ENCODE assay signal across 1 cellular context in the genomic region with DNA sequence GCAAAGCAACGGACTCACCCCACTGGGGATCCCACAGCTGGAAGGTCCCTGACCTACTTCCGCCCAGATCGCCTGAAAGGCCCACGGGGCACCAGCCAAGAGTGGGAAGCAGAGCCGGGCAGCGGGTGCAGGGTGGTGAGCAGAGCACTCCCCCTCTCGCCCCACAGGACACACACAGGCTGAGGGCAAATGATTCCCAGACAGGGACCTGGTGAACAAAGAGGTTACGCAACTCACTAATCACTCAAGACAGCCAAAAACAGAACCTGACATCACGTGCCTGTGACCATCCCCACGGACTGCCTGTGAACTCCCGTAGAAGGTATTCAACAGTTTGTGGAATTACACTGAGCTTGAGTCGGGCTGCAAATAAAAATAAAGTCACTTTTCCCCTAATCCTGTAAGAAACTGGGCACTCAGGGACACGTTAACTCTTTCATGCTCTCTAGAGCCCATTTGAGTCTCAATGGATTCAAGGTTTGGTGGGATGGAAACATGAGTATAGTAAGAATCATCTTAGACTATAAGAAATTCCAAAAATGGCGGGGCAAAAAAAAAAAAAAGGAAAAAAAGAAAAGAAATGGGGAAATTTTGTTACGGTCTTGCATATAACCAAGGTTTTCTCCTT.
A peak's percentile ranks its signal among the peaks of the same experiment; 100 is the strongest.
TF ChIP-seq lines count a peak whose summit lies in the region.

No MANE protein-coding gene starts in this region.

TF ChIP-seq in HepG2, 621 proteins besides CTCF, POLR2A, EP300 and RAD21 (continued from another document and continues in another):
- TF ChIP-seq, protein P1, sequence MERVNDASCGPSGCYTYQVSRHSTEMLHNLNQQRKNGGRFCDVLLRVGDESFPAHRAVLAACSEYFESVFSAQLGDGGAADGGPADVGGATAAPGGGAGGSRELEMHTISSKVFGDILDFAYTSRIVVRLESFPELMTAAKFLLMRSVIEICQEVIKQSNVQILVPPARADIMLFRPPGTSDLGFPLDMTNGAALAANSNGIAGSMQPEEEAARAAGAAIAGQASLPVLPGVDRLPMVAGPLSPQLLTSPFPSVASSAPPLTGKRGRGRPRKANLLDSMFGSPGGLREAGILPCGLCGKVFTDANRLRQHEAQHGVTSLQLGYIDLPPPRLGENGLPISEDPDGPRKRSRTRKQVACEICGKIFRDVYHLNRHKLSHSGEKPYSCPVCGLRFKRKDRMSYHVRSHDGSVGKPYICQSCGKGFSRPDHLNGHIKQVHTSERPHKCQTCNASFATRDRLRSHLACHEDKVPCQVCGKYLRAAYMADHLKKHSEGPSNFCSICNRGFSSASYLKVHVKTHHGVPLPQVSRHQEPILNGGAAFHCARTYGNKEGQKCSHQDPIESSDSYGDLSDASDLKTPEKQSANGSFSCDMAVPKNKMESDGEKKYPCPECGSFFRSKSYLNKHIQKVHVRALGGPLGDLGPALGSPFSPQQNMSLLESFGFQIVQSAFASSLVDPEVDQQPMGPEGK (CRISPR knock-in tag; IDR thresholded peaks at IDR 0.05): peak; percentile 58
- 0 out of 2 replicates have a peak, but pooled peaks have one; percentile 42 for TF ChIP-seq ZBTB7B (CRISPR knock-in tag; IDR thresholded peaks at IDR 0.05)
- TF ChIP-seq SP5 (CRISPR knock-in tag; IDR thresholded peaks at IDR 0.05; ENCODE audit: borderline replicate concordance, low read depth): 0 out of 2 replicates have a peak, but pooled peaks have one; percentile 30
- TF ChIP-seq ZNF567 (CRISPR knock-in tag; IDR thresholded peaks at IDR 0.05; ENCODE audit: borderline replicate concordance): 0 out of 2 replicates have a peak, but pooled peaks have one; percentile 16
- no peak for TF ChIP-seq FIP1L1 (IDR thresholded peaks at IDR 0.05; ENCODE audit: borderline replicate concordance, insufficient read depth, low read depth, low read length)
- TF ChIP-seq FOSL2 (CRISPR knock-in tag; IDR thresholded peaks at IDR 0.05): peak; percentile 71
- TF ChIP-seq ZNF672 (CRISPR knock-in tag; IDR thresholded peaks at IDR 0.05): no peak
- TF ChIP-seq KLF16 (CRISPR knock-in tag; IDR thresholded peaks at IDR 0.05): 0 out of 4 replicates have a peak, but pooled peaks of 1 of the 2 experiments have one; percentile 53
- TF ChIP-seq FOXO1 (CRISPR knock-in tag; IDR thresholded peaks at IDR 0.05): 0 out of 2 replicates have a peak, but pooled peaks have one; percentile 42
- TF ChIP-seq ZNF337 (CRISPR knock-in tag; IDR thresholded peaks at IDR 0.05; ENCODE audit: borderline replicate concordance, low read depth): no peak
- peak; percentile 25; the same call in 1 of the 2 replicates for TF ChIP-seq ZNF788 (CRISPR knock-in tag; IDR thresholded peaks at IDR 0.05; ENCODE audit: borderline replicate concordance)
- no peak for TF ChIP-seq ZNF678 (CRISPR knock-in tag; IDR thresholded peaks at IDR 0.05)
- TF ChIP-seq HNF4A (CRISPR knock-in tag; IDR thresholded peaks at IDR 0.05): 0 out of 2 replicates have a peak, but pooled peaks have one; percentile 15
- TF ChIP-seq MIER3 (CRISPR knock-in tag; IDR thresholded peaks at IDR 0.05; ENCODE audit: borderline replicate concordance): peak; percentile 37; the same call in 1 of the 2 replicates
- TF ChIP-seq, protein P2, sequence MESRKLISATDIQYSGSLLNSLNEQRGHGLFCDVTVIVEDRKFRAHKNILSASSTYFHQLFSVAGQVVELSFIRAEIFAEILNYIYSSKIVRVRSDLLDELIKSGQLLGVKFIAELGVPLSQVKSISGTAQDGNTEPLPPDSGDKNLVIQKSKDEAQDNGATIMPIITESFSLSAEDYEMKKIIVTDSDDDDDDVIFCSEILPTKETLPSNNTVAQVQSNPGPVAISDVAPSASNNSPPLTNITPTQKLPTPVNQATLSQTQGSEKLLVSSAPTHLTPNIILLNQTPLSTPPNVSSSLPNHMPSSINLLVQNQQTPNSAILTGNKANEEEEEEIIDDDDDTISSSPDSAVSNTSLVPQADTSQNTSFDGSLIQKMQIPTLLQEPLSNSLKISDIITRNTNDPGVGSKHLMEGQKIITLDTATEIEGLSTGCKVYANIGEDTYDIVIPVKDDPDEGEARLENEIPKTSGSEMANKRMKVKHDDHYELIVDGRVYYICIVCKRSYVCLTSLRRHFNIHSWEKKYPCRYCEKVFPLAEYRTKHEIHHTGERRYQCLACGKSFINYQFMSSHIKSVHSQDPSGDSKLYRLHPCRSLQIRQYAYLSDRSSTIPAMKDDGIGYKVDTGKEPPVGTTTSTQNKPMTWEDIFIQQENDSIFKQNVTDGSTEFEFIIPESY (CRISPR knock-in tag; IDR thresholded peaks at IDR 0.05): peak; percentile 50; the same call in 1 of the 2 replicates
- TF ChIP-seq XRCC5 (optimal IDR thresholded peaks at IDR 0.05; ENCODE audit: low read length): peak; percentile 63
- TF ChIP-seq FOXA3 (CRISPR knock-in tag; IDR thresholded peaks at IDR 0.05): peak; percentile 65
- TF ChIP-seq ZNF350 (CRISPR knock-in tag; IDR thresholded peaks at IDR 0.05; ENCODE audit: borderline replicate concordance, low read depth): peak; percentile 51
- 0 out of 2 replicates have a peak, but pooled peaks have one; percentile 40 for TF ChIP-seq ZBTB34 (CRISPR knock-in tag; IDR thresholded peaks at IDR 0.05)
- TF ChIP-seq, protein P3, sequence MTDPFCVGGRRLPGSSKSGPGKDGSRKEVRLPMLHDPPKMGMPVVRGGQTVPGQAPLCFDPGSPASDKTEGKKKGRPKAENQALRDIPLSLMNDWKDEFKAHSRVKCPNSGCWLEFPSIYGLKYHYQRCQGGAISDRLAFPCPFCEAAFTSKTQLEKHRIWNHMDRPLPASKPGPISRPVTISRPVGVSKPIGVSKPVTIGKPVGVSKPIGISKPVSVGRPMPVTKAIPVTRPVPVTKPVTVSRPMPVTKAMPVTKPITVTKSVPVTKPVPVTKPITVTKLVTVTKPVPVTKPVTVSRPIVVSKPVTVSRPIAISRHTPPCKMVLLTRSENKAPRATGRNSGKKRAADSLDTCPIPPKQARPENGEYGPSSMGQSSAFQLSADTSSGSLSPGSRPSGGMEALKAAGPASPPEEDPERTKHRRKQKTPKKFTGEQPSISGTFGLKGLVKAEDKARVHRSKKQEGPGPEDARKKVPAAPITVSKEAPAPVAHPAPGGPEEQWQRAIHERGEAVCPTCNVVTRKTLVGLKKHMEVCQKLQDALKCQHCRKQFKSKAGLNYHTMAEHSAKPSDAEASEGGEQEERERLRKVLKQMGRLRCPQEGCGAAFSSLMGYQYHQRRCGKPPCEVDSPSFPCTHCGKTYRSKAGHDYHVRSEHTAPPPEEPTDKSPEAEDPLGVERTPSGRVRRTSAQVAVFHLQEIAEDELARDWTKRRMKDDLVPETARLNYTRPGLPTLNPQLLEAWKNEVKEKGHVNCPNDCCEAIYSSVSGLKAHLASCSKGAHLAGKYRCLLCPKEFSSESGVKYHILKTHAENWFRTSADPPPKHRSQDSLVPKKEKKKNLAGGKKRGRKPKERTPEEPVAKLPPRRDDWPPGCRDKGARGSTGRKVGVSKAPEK (CRISPR knock-in tag; IDR thresholded peaks at IDR 0.05; ENCODE audit: borderline replicate concordance): 0 out of 2 replicates have a peak, but pooled peaks have one; percentile 34
- TF ChIP-seq ZNF432 (CRISPR knock-in tag; IDR thresholded peaks at IDR 0.05; ENCODE audit: borderline replicate concordance): no peak
- TF ChIP-seq TMF1 (CRISPR knock-in tag; IDR thresholded peaks at IDR 0.05; ENCODE audit: low read depth): no peak
- TF ChIP-seq SOX6 (IDR thresholded peaks at IDR 0.05): no peak
- peak; percentile 87 for TF ChIP-seq SOX6 (CRISPR knock-in tag; IDR thresholded peaks at IDR 0.05)
- TF ChIP-seq ATF3 (CRISPR knock-in tag; IDR thresholded peaks at IDR 0.05): peak; percentile 43; the same call in 1 of the 2 replicates
- peak; percentile 41; the same call in 1 of the 2 replicates for TF ChIP-seq ZNF768 (CRISPR knock-in tag; IDR thresholded peaks at IDR 0.05)
- TF ChIP-seq SP1 (IDR thresholded peaks at IDR 0.05): no peak
- no peak for TF ChIP-seq SP1 (CRISPR knock-in tag; IDR thresholded peaks at IDR 0.05)
- peak; percentile 95 for TF ChIP-seq CEBPG (CRISPR knock-in tag; IDR thresholded peaks at IDR 0.05)
- peak; percentile 76 for TF ChIP-seq RARA (CRISPR knock-in tag; IDR thresholded peaks at IDR 0.05)
- TF ChIP-seq, protein P4, sequence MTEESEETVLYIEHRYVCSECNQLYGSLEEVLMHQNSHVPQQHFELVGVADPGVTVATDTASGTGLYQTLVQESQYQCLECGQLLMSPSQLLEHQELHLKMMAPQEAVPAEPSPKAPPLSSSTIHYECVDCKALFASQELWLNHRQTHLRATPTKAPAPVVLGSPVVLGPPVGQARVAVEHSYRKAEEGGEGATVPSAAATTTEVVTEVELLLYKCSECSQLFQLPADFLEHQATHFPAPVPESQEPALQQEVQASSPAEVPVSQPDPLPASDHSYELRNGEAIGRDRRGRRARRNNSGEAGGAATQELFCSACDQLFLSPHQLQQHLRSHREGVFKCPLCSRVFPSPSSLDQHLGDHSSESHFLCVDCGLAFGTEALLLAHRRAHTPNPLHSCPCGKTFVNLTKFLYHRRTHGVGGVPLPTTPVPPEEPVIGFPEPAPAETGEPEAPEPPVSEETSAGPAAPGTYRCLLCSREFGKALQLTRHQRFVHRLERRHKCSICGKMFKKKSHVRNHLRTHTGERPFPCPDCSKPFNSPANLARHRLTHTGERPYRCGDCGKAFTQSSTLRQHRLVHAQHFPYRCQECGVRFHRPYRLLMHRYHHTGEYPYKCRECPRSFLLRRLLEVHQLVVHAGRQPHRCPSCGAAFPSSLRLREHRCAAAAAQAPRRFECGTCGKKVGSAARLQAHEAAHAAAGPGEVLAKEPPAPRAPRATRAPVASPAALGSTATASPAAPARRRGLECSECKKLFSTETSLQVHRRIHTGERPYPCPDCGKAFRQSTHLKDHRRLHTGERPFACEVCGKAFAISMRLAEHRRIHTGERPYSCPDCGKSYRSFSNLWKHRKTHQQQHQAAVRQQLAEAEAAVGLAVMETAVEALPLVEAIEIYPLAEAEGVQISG (CRISPR knock-in tag; IDR thresholded peaks at IDR 0.05): peak; percentile 18; the same call in 1 of the 2 replicates
- TF ChIP-seq, protein P5, sequence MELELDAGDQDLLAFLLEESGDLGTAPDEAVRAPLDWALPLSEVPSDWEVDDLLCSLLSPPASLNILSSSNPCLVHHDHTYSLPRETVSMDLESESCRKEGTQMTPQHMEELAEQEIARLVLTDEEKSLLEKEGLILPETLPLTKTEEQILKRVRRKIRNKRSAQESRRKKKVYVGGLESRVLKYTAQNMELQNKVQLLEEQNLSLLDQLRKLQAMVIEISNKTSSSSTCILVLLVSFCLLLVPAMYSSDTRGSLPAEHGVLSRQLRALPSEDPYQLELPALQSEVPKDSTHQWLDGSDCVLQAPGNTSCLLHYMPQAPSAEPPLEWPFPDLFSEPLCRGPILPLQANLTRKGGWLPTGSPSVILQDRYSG (CRISPR knock-in tag; IDR thresholded peaks at IDR 0.05): no peak
- TF ChIP-seq ARID5B (CRISPR knock-in tag; IDR thresholded peaks at IDR 0.05): peak; percentile 82
- TF ChIP-seq ZNF644 (CRISPR knock-in tag; IDR thresholded peaks at IDR 0.05; ENCODE audit: low read depth): peak; percentile 76
- TF ChIP-seq KDM2A (CRISPR knock-in tag; IDR thresholded peaks at IDR 0.05; ENCODE audit: borderline replicate concordance, low read depth): peak; percentile 41; the same call in 1 of the 2 replicates
- TF ChIP-seq FOSL1 (CRISPR knock-in tag; IDR thresholded peaks at IDR 0.05; ENCODE audit: borderline replicate concordance): no peak
